Comparison of ENCODE assay signal across 17 cellular contexts in genomic region chr6:82980086-82980485, GRCh38.
DNase-seq lines count a peak whose midpoint lies in the region; ATAC-seq and TF ChIP-seq lines count a peak whose summit lies in the region.
"Had no signal": no experiment of that assay in that cellular context is flagged by ENCODE, and none has a peak within 500 bp of the region (broad histone marks: within the 10 kb centered on the region; RNA-seq: fewer than 3 reads in every experiment).

No MANE protein-coding gene starts in this region.

- no peak for ATAC-seq in HG02798 (IDR thresholded peaks at IDR 0.05; ENCODE audit: poor library complexity, unreplicated experiment)
- ATAC-seq: HepG2; naive thymus-derived CD8-positive, alpha-beta T cell had no signal

- peak; percentile 89 for DNase-seq in EH (ENCODE audit: low read depth)
- peak; percentile 8 to 23 for DNase-seq in NCI-H526 (lab: John Stamatoyannopoulos, UW)
- DNase-seq in dedifferentiated amniotic fluid mesenchymal stem cell (ENCODE audit: extremely low spot score), result peak; percentile 47
- peak; percentile 65 for DNase-seq in renal cortical epithelial cell (ENCODE audit: low read depth)
- no peak for DNase-seq in RWPE1 (ENCODE audit: low spot score)
- DNase-seq in stimulated activated CD4-positive, alpha-beta T cell treated with anti-CD3 and anti-CD28 coated beads, Interleukin-15, amount 100 ng/mL, for 24 hours, result no peak
- DNase-seq: activated CD4-positive, CD25-positive, alpha-beta regulatory T cell treated with anti-CD3 and anti-CD28 coated beads, Interleukin-2, amount 50 U/mL, for 72 hours; CD8-positive, alpha-beta memory T cell; naive thymus-derived CD8-positive, alpha-beta T cell; NCI-H1092 treated with DMSO at 0.1 percent for 48 hours; NCI-H345; PC-9; T-helper 2 cell had no signal

- TF ChIP-seq CTCF in RWPE1 (conservative IDR thresholded peaks at IDR 0.05; ENCODE audit: low read depth), result no peak

- no peak overlapping the region for H3K27ac ChIP-seq in RWPE1
- H3K27ac ChIP-seq: epithelial cell of prostate, PC-9, thoracic aorta had no signal

- CTCF ChIA-PET in RWPE1 (lab: Yijun Ruan, JAX), result no interaction called here

- POLR2A ChIA-PET in RWPE1 (lab: Yijun Ruan, JAX; ENCODE audit: low non-redundant PET), result no interaction called here

Comparison
In these comparisons a context has a peak if more than half of its experiments do, and no peak if none do; other contexts are left out.
1. DNase-seq: peak in EH (single experiment), NCI-H526 (2 of 2), dedifferentiated amniotic fluid mesenchymal stem cell (single experiment) and renal cortical epithelial cell (single experiment); none in RWPE1 (single experiment) and stimulated activated CD4-positive, alpha-beta T cell treated with anti-CD3 and anti-CD28 coated beads, Interleukin-15, amount 100 ng/mL, for 24 hours (single experiment).